26 cellular contexts compared by ENCODE assay signal in the genomic region with DNA sequence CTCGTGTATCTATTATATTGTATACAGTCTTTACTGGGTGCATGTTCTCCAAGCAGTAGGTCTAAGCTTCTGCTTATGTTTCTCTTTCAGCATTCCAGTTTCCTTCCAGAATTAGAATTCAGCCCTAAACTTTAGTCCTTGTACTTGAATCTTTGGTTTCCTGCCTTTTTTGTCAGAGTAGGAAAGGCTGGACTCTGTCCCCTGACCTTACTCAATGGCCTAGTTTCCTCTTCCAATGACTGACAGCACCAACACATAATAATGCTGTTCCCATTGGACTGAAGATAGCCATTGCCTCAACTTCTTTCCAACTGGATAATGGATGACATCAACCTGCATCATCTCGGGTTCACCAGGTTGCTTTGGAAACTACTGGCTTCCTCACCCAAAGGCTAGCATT.
"Had no signal": no experiment of that assay in that cellular context is flagged by ENCODE, and none has a peak within 500 bp of the region (broad histone marks: within the 10 kb centered on the region; RNA-seq: fewer than 3 reads in every experiment).

No MANE protein-coding gene starts in this region.

- FAIRE-seq: endometrium, islet of Langerhans, keratinocyte had no signal

- H3K27ac ChIP-seq: colonic mucosa, dorsolateral prefrontal cortex, epithelial cell of prostate, esophagus squamous epithelium, gastrocnemius medialis, heart right ventricle, left ventricle myocardium inferior, lower lobe of right lung had no signal

- H3K27me3 ChIP-seq: colonic mucosa, dorsolateral prefrontal cortex, esophagus squamous epithelium, gastrocnemius medialis, heart right ventricle had no signal

- H3K36me3 ChIP-seq: colonic mucosa, esophagus squamous epithelium, gastrocnemius medialis, heart right ventricle, left ventricle myocardium inferior, lower lobe of right lung had no signal

- H3K4me1 ChIP-seq: colonic mucosa, esophagus squamous epithelium, gastrocnemius medialis, heart right ventricle, left ventricle myocardium inferior, lower lobe of right lung had no signal

- ATAC-seq: effector memory CD8-positive, alpha-beta T cell; esophagus mucosa; gastrocnemius medialis; heart right ventricle; left cardiac atrium; lower lobe of right lung; mucosa of descending colon had no signal

- H3K4me3 ChIP-seq: colonic mucosa, dorsolateral prefrontal cortex, esophagus squamous epithelium, gastrocnemius medialis, heart right ventricle, left ventricle myocardium inferior, lower lobe of right lung, mucosa of descending colon had no signal

- DNase-seq: colonic mucosa; cortex of kidney; dorsolateral prefrontal cortex; effector CD4-positive, alpha-beta T cell; effector memory CD8-positive, alpha-beta T cell; endodermal cell; erythroblast; esophagus squamous epithelium; foreskin fibroblast; foreskin melanocyte; gastrocnemius medialis; glutamatergic neuron; head of caudate nucleus; heart right ventricle; hippocampal formation; left cardiac atrium; left ventricle myocardium inferior; lower lobe of right lung; mesenchymal stem cell; mucosa of descending colon; naive B cell had no signal

- H3K9me3 ChIP-seq: colonic mucosa, esophagus squamous epithelium, gastrocnemius medialis had no signal
